21 cellular contexts compared by ENCODE assay signal in the genomic region with DNA sequence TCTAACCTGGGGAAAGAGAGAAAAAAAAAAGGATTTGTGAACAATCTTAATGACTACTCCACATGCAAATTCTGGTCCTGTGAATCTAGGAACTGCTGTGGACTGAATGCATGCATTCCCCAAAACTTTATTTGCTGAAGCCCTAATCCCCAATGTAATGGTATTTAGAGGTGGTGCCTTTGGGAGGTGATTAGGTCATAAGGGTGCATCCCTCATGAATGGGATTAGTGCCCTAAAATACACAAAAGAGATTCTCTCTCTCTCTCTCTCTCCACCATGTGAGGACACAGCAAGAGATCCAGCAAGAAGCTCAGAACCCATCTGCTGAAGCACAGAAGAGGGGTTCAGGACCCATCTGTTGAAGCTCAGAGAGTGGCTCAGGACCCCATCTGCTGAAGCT.
"Had no signal": no experiment of that assay in that cellular context is flagged by ENCODE, and none has a peak within 500 bp of the region (broad histone marks: within the 10 kb centered on the region; RNA-seq: fewer than 3 reads in every experiment).

No MANE protein-coding gene starts in this region.

- H3K4me2 ChIP-seq: KMS-11 had no signal

- H3K27ac ChIP-seq: KMS-11, SJCRH30, SK-N-MC had no signal

- H3K9ac ChIP-seq: KMS-11 had no signal

- H3K9me3 ChIP-seq: SJCRH30 had no signal

- H3K4me3 ChIP-seq: SJCRH30, SK-N-MC had no signal

- H3K4me1 ChIP-seq: SJCRH30 had no signal

- H3K36me3 ChIP-seq: SJCRH30 had no signal

- H3K27me3 ChIP-seq: SJCRH30 had no signal

- DNase-seq: IMR-90, Kasumi-1, MM.1S, NCI-H1092 treated with DMSO at 0.1 percent for 48 hours, NCI-H1436, NCI-H187, NCI-H2029, NCI-H2081 treated with DMSO at 0.1 percent for 48 hours, NCI-H2171, NCI-H226, NCI-H446, NCI-H510A, NCI-H524 treated with DMSO at 0.1 percent for 48 hours, NCI-H69, NCI-H774, SHP77 treated with DMSO at 0.1 percent for 48 hours, SJCRH30, SW 1271 had no signal

- ATAC-seq: Right ventricle myocardium inferior had no signal
